ENCODE assay signal across 19 cellular contexts in the genomic region with DNA sequence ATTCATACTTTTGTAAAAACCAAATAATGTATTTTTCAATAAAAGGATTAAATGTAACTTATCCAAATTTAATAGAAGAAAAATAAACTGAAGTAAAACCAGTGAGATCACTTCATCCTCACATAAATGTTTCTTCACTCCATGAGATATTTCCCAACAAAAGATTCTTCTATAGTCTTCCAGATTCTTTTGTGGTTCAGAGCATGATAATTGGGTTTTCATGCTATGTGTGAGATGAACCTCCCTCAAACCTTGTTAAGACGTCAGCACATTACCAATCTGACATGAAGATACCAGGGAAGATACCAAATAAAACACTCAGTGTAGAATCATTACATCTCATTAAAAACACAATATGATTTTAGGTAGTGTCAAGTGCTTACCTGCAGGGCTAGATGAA.
"Had no signal": no experiment of that assay in that cellular context is flagged by ENCODE, and none has a peak within 500 bp of the region (broad histone marks: within the 10 kb centered on the region; RNA-seq: fewer than 3 reads in every experiment).

No MANE protein-coding gene starts in this region.

- DNase-seq: activated CD4-positive, alpha-beta T cell treated with anti-CD3 and anti-CD28 coated beads for 4 hours; activated CD8-positive, alpha-beta memory T cell treated with anti-CD3 and anti-CD28 coated beads, Interleukin-2, amount 50 U/mL, for 4 hours; activated CD8-positive, alpha-beta T cell treated with anti-CD3 and anti-CD28 coated beads for 36 hours; activated naive CD4-positive, alpha-beta T cell treated with anti-CD3 and anti-CD28 coated beads, Interleukin-2, amount 50 U/mL, for 16 hours; activated naive CD8-positive, alpha-beta T cell treated with anti-CD3 and anti-CD28 coated beads, Interleukin-2, amount 10 ng/mL, durations not matched to agents 7 days and 5 days; activated T-cell treated with anti-CD3 and anti-CD28 coated beads, Interleukin-2, amount 50 U/mL, for 72 hours; amniotic stem cell; Kasumi-1; NCI-H146; NCI-H187 treated with DMSO at 0.1 percent for 48 hours; NCI-H524; Peyer's patch; SHP77 had no signal

- ATAC-seq: activated CD4-positive, CD25-positive, alpha-beta regulatory T cell treated with anti-CD3 and anti-CD28 coated beads, Interleukin-2, amount 50 U/mL, for 24 hours; activated CD8-positive, alpha-beta T cell treated with anti-CD3 and anti-CD28 coated beads for 36 hours; activated T-cell treated with anti-CD3 and anti-CD28 coated beads, Interleukin-2, amount 50 U/mL, for 72 hours; K562 had no signal

- H3K4me3 Mint-ChIP-seq: activated CD8-positive, alpha-beta T cell treated with anti-CD3 and anti-CD28 coated beads for 36 hours; activated naive CD8-positive, alpha-beta T cell treated with anti-CD3 and anti-CD28 coated beads, Interleukin-2, amount 10 ng/mL, durations not matched to agents 7 days and 5 days; activated T-cell treated with anti-CD3 and anti-CD28 coated beads, Interleukin-2, amount 50 U/mL, for 72 hours; brain; central memory CD8-positive, alpha-beta T cell; T-helper 1 cell treated with Interleukin-12 subunit alpha and Interleukin-12 subunit beta and Interleukin-4 antibody, amounts not matched to agents 30 μg/mL and 1 μg/mL, for 36 hours had no signal

- H3K4me3 ChIP-seq: ascending aorta, K562, Peyer's patch had no signal

- H3K4me1 Mint-ChIP-seq: activated naive CD8-positive, alpha-beta T cell treated with anti-CD3 and anti-CD28 coated beads, Interleukin-2, amount 10 ng/mL, durations not matched to agents 7 days and 5 days; central memory CD8-positive, alpha-beta T cell had no signal

- H3K9me3 Mint-ChIP-seq: activated CD8-positive, alpha-beta T cell treated with anti-CD3 and anti-CD28 coated beads for 36 hours; activated naive CD8-positive, alpha-beta T cell treated with anti-CD3 and anti-CD28 coated beads, Interleukin-2, amount 10 ng/mL, durations not matched to agents 7 days and 5 days; central memory CD8-positive, alpha-beta T cell; T-helper 1 cell treated with Interleukin-12 subunit alpha and Interleukin-12 subunit beta and Interleukin-4 antibody, amounts not matched to agents 30 μg/mL and 1 μg/mL, for 36 hours had no signal

- H3K27ac Mint-ChIP-seq: activated CD8-positive, alpha-beta T cell treated with anti-CD3 and anti-CD28 coated beads for 36 hours; activated naive CD8-positive, alpha-beta T cell treated with anti-CD3 and anti-CD28 coated beads, Interleukin-2, amount 10 ng/mL, durations not matched to agents 7 days and 5 days; activated T-cell treated with anti-CD3 and anti-CD28 coated beads, Interleukin-2, amount 50 U/mL, for 72 hours; brain; T-helper 1 cell treated with Interleukin-12 subunit alpha and Interleukin-12 subunit beta and Interleukin-4 antibody, amounts not matched to agents 30 μg/mL and 1 μg/mL, for 36 hours had no signal
